In genomic region chr22:36977947-36978660, GRCh38 we compare ENCODE assay signal across 8 cellular contexts. TPM values are rescaled to one million over a fixed set of nuclear protein-coding genes. Genes with fewer than 3 reads are reported as not detected.
DNase-seq lines count a peak whose midpoint lies in the region; ATAC-seq and TF ChIP-seq lines count a peak whose summit lies in the region.

No MANE protein-coding gene starts in this region.

- DNase-seq in NCI-H446 (lab: John Stamatoyannopoulos, UW), result peak; percentile 19 to 86
- peak; percentile 82 for DNase-seq in activated CD4-positive, CD25-positive, alpha-beta regulatory T cell treated with anti-CD3 and anti-CD28 coated beads, Interleukin-2, amount 50 U/mL, for 16 hours (ENCODE audit: low read depth, low spot score)
- peak; percentile 78 to 81 for DNase-seq in central memory CD8-positive, alpha-beta T cell (ENCODE audit: low spot score in 2 of 2)
- DNase-seq in kidney epithelial cell (ENCODE audit: low read depth), result peak; percentile 25
- DNase-seq in stimulated activated CD4-positive, alpha-beta T cell treated with anti-CD3 and anti-CD28 coated beads, Interleukin-15, amount 100 ng/mL, for 24 hours, result peak; percentile 95

- no peaks in the 10 kb centered on the region for H3K36me3 ChIP-seq in kidney epithelial cell (ENCODE audit: control insufficient read depth, insufficient read depth, low read length)

- ATAC-seq in HG03103 (IDR thresholded peaks at IDR 0.05; ENCODE audit: low read depth, unreplicated experiment), result peak; percentile 79
- peak; percentile 82 for ATAC-seq in central memory CD8-positive, alpha-beta T cell (replicated peaks; ENCODE audit: extremely low read depth, poor library complexity, severe bottlenecking)
- no peak for ATAC-seq in GM18511 (IDR thresholded peaks at IDR 0.05; ENCODE audit: unreplicated experiment)

- no peaks in the 10 kb centered on the region for H3K9me3 Mint-ChIP-seq in central memory CD8-positive, alpha-beta T cell

- H3K27ac Mint-ChIP-seq in central memory CD8-positive, alpha-beta T cell (ENCODE audit: low read depth), result peak overlapping the region; percentile 95

- H3K4me3 ChIP-seq in GM08714 (ENCODE audit: low read length) (peak overlapping the region; percentile 59; the same call in 1 of the 2 replicates), kidney epithelial cell (ENCODE audit: low read depth, low read length) (peak overlapping the region; percentile 24)

- H3K27me3 ChIP-seq in kidney epithelial cell (ENCODE audit: control insufficient read depth, insufficient read depth, low read length), result peaks cover 15% of the 10 kb centered on the region

- H3K36me3 Mint-ChIP-seq in central memory CD8-positive, alpha-beta T cell (ENCODE audit: insufficient read depth), result no peaks in the 10 kb centered on the region

- peaks cover 16% of the 10 kb centered on the region for H3K27me3 Mint-ChIP-seq in central memory CD8-positive, alpha-beta T cell

- TF ChIP-seq CTCF in kidney epithelial cell (IDR thresholded peaks at IDR 0.05; ENCODE audit: insufficient read depth, low read length, poor library complexity, severe bottlenecking), result peak; percentile 91

- peak overlapping the region; percentile 99 for H3K4me3 Mint-ChIP-seq in central memory CD8-positive, alpha-beta T cell

- peaks cover 15% of the 10 kb centered on the region for H3K4me1 Mint-ChIP-seq in central memory CD8-positive, alpha-beta T cell

RNA-seq across cellular contexts. Expression of gene TST, which starts 41.1 kb away (rescaled TPM):
- total RNA-seq in kidney epithelial cell, result 49.2 and 64.3 TPM in 2 replicates

RNA-seq across cellular contexts. Expression of gene MPST, which starts 41.4 kb away (rescaled TPM):
- total RNA-seq in kidney epithelial cell, result 186 and 219 TPM in 2 replicates

Comparison
In these comparisons a context has a peak if more than half of its experiments do, and no peak if none do; other contexts are left out.
1. DNase-seq: peak in every context shown above with its lines; median percentile 95 in stimulated activated CD4-positive, alpha-beta T cell treated with anti-CD3 and anti-CD28 coated beads, Interleukin-15, amount 100 ng/mL, for 24 hours; 82 in activated CD4-positive, CD25-positive, alpha-beta regulatory T cell treated with anti-CD3 and anti-CD28 coated beads, Interleukin-2, amount 50 U/mL, for 16 hours; 80 in central memory CD8-positive, alpha-beta T cell; 52 in NCI-H446; 25 in kidney epithelial cell.